19 cellular contexts compared by ENCODE assay signal in genomic region chr22:43501951-43502874, GRCh38.
"Had no signal": no experiment of that assay in that cellular context is flagged by ENCODE, and none has a peak within 500 bp of the region (broad histone marks: within the 10 kb centered on the region; RNA-seq: fewer than 3 reads in every experiment).

No MANE protein-coding gene starts in this region.

- H3K27me3 ChIP-seq: colonic mucosa, right atrium auricular region, transverse colon, vagina had no signal

- H3K4me3 ChIP-seq: colonic mucosa, lung, right atrium auricular region, suprapubic skin, transverse colon, vagina had no signal

- ATAC-seq: activated CD4-positive, CD25-positive, alpha-beta regulatory T cell treated with anti-CD3 and anti-CD28 coated beads, Interleukin-2, amount 50 U/mL, for 24 hours; activated CD8-positive, alpha-beta T cell treated with anti-CD3 and anti-CD28 coated beads, Interleukin-2, amount 10 ng/mL, durations not matched to agents 7 days and 5 days; natural killer cell treated with Interleukin-12 subunit alpha and Interleukin-12 subunit beta and Interleukin-15 and Interleukin-18, amount 100 ng/mL, for 72 hours; stimulated activated naive CD8-positive, alpha-beta T cell treated with anti-CD3 and anti-CD28 coated beads, Interleukin-15, Interleukin-2, amounts not matched to agents 100 U/mL and 50 U/mL, for 24 hours had no signal

- H3K9me3 ChIP-seq: colonic mucosa, right atrium auricular region, suprapubic skin, transverse colon, vagina had no signal

- H3K36me3 ChIP-seq: colonic mucosa, right atrium auricular region, suprapubic skin, transverse colon, vagina had no signal

- H3K4me1 ChIP-seq: colonic mucosa, right atrium auricular region, suprapubic skin, transverse colon, vagina had no signal

- DNase-seq: activated CD4-positive, alpha-beta T cell treated with anti-CD3 and anti-CD28 coated beads, Interleukin-2, amount 10 ng/mL, durations not matched to agents 7 days and 5 days; activated CD8-positive, alpha-beta T cell treated with anti-CD3 and anti-CD28 coated beads, Interleukin-2, amount 10 ng/mL, durations not matched to agents 7 days and 5 days; activated naive CD4-positive, alpha-beta T cell treated with Interleukin-2 at 50 U/mL for 16 hours; activated T-cell treated with anti-CD3 and anti-CD28 coated beads, Interleukin-2, amount 50 U/mL, for 24 hours; colonic mucosa; erythroblast; foreskin melanocyte; glutamatergic neuron; islet precursor cell; stimulated activated CD4-positive, alpha-beta T cell treated with anti-CD3 and anti-CD28 coated beads, Interleukin-2, amount 100 ng/mL, for 24 hours; stimulated activated naive CD8-positive, alpha-beta T cell treated with anti-CD3 and anti-CD28 coated beads, Interleukin-15, Interleukin-2, amounts not matched to agents 100 U/mL and 50 U/mL, for 24 hours; transverse colon had no signal

- H3K27ac ChIP-seq: colonic mucosa, right atrium auricular region, suprapubic skin, transverse colon, vagina had no signal

- FAIRE-seq: endometrium had no signal
